ENCODE assay signal across 9 cellular contexts in genomic region chr5:93622240-93622885, GRCh38. TPM values are rescaled to one million over a fixed set of nuclear protein-coding genes. Genes with fewer than 3 reads are reported as not detected.
DNase-seq lines count a peak whose midpoint lies in the region; ATAC-seq and TF ChIP-seq lines count a peak whose summit lies in the region.
"Had no signal": no experiment of that assay in that cellular context is flagged by ENCODE, and none has a peak within 500 bp of the region (broad histone marks: within the 10 kb centered on the region; RNA-seq: fewer than 3 reads in every experiment).

No MANE protein-coding gene starts in this region.

- H3K36me3 ChIP-seq in tibial nerve: no peaks in the 10 kb centered on the region

- 37 to 41% methylated on average over 4 of the region's 4 CpGs for WGBS in tibial nerve, 2 donors

- H3K27ac ChIP-seq in tibial nerve: peak overlapping the region; percentile 34 to 97 (median 84)

- H3K36me3 Mint-ChIP-seq in activated CD4-positive, alpha-beta T cell treated with anti-CD3 and anti-CD28 coated beads, Interleukin-2, amount 10 ng/mL, durations not matched to agents 24 days and 14 days (ENCODE audit: low read depth): no peaks in the 10 kb centered on the region
- H3K36me3 Mint-ChIP-seq in activated naive CD8-positive, alpha-beta T cell treated with anti-CD3 and anti-CD28 coated beads for 36 hours: no peaks in the 10 kb centered on the region
- H3K36me3 Mint-ChIP-seq in immature natural killer cell: peaks cover 0 to 4% (median 0%) of the 10 kb centered on the region in 3 donors

- TF ChIP-seq POLR2A in tibial nerve (IDR thresholded peaks at IDR 0.05): no peak

- peaks cover 41% of the 10 kb centered on the region for H3K27me3 Mint-ChIP-seq in activated CD4-positive, alpha-beta T cell treated with anti-CD3 and anti-CD28 coated beads, Interleukin-2, amount 10 ng/mL, durations not matched to agents 24 days and 14 days
- peaks cover 10% of the 10 kb centered on the region for H3K27me3 Mint-ChIP-seq in activated naive CD8-positive, alpha-beta T cell treated with anti-CD3 and anti-CD28 coated beads for 36 hours
- H3K27me3 Mint-ChIP-seq in immature natural killer cell (ENCODE audit: low read depth in 3 of 3): peaks cover 5 to 18% (median 9%) of the 10 kb centered on the region in 3 donors

- H3K4me1 ChIP-seq in tibial nerve: peaks cover 0 to 21% (median 6%) of the 10 kb centered on the region in 4 donors

- peaks cover 15% of the 10 kb centered on the region for H3K4me1 Mint-ChIP-seq in activated CD4-positive, alpha-beta T cell treated with anti-CD3 and anti-CD28 coated beads, Interleukin-2, amount 10 ng/mL, durations not matched to agents 24 days and 14 days
- H3K4me1 Mint-ChIP-seq in activated naive CD8-positive, alpha-beta T cell treated with anti-CD3 and anti-CD28 coated beads for 36 hours: peaks cover 25% of the 10 kb centered on the region
- H3K4me1 Mint-ChIP-seq in immature natural killer cell: peaks cover 22 to 33% of the 10 kb centered on the region in 2 donors

- no peaks in the 10 kb centered on the region for H3K27me3 ChIP-seq in tibial nerve

- no peak overlapping the region for H3K27ac Mint-ChIP-seq in activated CD4-positive, alpha-beta T cell treated with anti-CD3 and anti-CD28 coated beads, Interleukin-2, amount 10 ng/mL, durations not matched to agents 24 days and 14 days
- H3K27ac Mint-ChIP-seq in activated naive CD8-positive, alpha-beta T cell treated with anti-CD3 and anti-CD28 coated beads for 36 hours: no peak overlapping the region
- peak overlapping the region; percentile 56 to 95 (median 82) for H3K27ac Mint-ChIP-seq in immature natural killer cell

- ATAC-seq in GM19328 (IDR thresholded peaks at IDR 0.05; ENCODE audit: unreplicated experiment): no peak

- H3K9me3 ChIP-seq in tibial nerve: no peaks in the 10 kb centered on the region

- intact Hi-C loops in activated CD4-positive, alpha-beta T cell treated with anti-CD3 and anti-CD28 coated beads, Interleukin-2, amount 10 ng/mL, durations not matched to agents 24 days and 14 days (cut with micrococcal nuclease): no loop called here

- H3K4me3 ChIP-seq in tibial nerve: peak overlapping the region in 2 of 4 donors; percentile 76 to 79

- peak; percentile 65 for DNase-seq in activated CD4-positive, alpha-beta T cell treated with anti-CD3 and anti-CD28 coated beads, Interleukin-2, amount 10 ng/mL, durations not matched to agents 24 days and 14 days
- no peak for DNase-seq in activated CD4-positive, alpha-beta T cell treated with anti-CD3 and anti-CD28 coated beads, Interleukin-2, amount 50 U/mL, for 48 hours
- DNase-seq in NCI-H1694 treated with DMSO at 0.1 percent for 48 hours (lab: John Stamatoyannopoulos, UW) (peak; percentile 63), immature natural killer cell (peak; percentile 70 to 81 (median 72)), tibial nerve (ENCODE audit: low spot score in 2 of 2) (no peak), COLO829 (ENCODE audit: low spot score) (no peak)
- peak; percentile 9 for DNase-seq in activated naive CD8-positive, alpha-beta T cell treated with anti-CD3 and anti-CD28 coated beads for 36 hours
- DNase-seq: DND-41 had no signal

- H3K4me3 Mint-ChIP-seq in activated CD4-positive, alpha-beta T cell treated with anti-CD3 and anti-CD28 coated beads, Interleukin-2, amount 10 ng/mL, durations not matched to agents 24 days and 14 days: peak overlapping the region; percentile 9
- no peak overlapping the region for H3K4me3 Mint-ChIP-seq in activated naive CD8-positive, alpha-beta T cell treated with anti-CD3 and anti-CD28 coated beads for 36 hours
- peak overlapping the region; percentile 65 to 84 (median 77) for H3K4me3 Mint-ChIP-seq in immature natural killer cell

- no peaks in the 10 kb centered on the region for H3K9me3 Mint-ChIP-seq in activated CD4-positive, alpha-beta T cell treated with anti-CD3 and anti-CD28 coated beads, Interleukin-2, amount 10 ng/mL, durations not matched to agents 24 days and 14 days
- H3K9me3 Mint-ChIP-seq in activated naive CD8-positive, alpha-beta T cell treated with anti-CD3 and anti-CD28 coated beads for 36 hours: no peaks in the 10 kb centered on the region
- H3K9me3 Mint-ChIP-seq in immature natural killer cell: no peaks in the 10 kb centered on the region

- TF ChIP-seq CTCF in tibial nerve (IDR thresholded peaks at IDR 0.05): no peak

- TF ChIP-seq EP300 in tibial nerve (IDR thresholded peaks at IDR 0.05): no peak

RNA-seq across cellular contexts. Expression of gene NR2F1, which starts 39.3 kb away (rescaled TPM):
- total RNA-seq in activated CD4-positive, alpha-beta T cell treated with anti-CD3 and anti-CD28 coated beads, Interleukin-2, amount 10 ng/mL, durations not matched to agents 24 days and 14 days: not detected in 2 replicates
- total RNA-seq in activated naive CD8-positive, alpha-beta T cell treated with anti-CD3 and anti-CD28 coated beads for 36 hours: not detected
- polyA plus RNA-seq in immature natural killer cell: not detected
- total RNA-seq in tibial nerve: 10 to 100 TPM; 64.9 to 81.3 (median 67.6) TPM

RNA-seq across cellular contexts. Expression of gene NR2F1-AS1, which starts 41.3 kb away (rescaled TPM):
- total RNA-seq in activated CD4-positive, alpha-beta T cell treated with anti-CD3 and anti-CD28 coated beads, Interleukin-2, amount 10 ng/mL, durations not matched to agents 24 days and 14 days: not detected in 2 replicates
- total RNA-seq in activated naive CD8-positive, alpha-beta T cell treated with anti-CD3 and anti-CD28 coated beads for 36 hours: not detected
- polyA plus RNA-seq in immature natural killer cell: not detected
- total RNA-seq in tibial nerve: 10 to 100 TPM; 13.5 to 38.4 (median 35.4) TPM

Comparison
In these comparisons a context has a peak if more than half of its experiments do, and no peak if none do; other contexts are left out.
1. DNase-seq: peak in activated CD4-positive, alpha-beta T cell treated with anti-CD3 and anti-CD28 coated beads, Interleukin-2, amount 10 ng/mL, durations not matched to agents 24 days and 14 days (single experiment), NCI-H1694 treated with DMSO at 0.1 percent for 48 hours (single experiment), activated naive CD8-positive, alpha-beta T cell treated with anti-CD3 and anti-CD28 coated beads for 36 hours (single experiment) and immature natural killer cell (3 of 3); none in activated CD4-positive, alpha-beta T cell treated with anti-CD3 and anti-CD28 coated beads, Interleukin-2, amount 50 U/mL, for 48 hours (0 of 2), tibial nerve (0 of 2) and COLO829 (single experiment).
2. H3K27ac Mint-ChIP-seq: peak in immature natural killer cell (6 of 6); none in activated CD4-positive, alpha-beta T cell treated with anti-CD3 and anti-CD28 coated beads, Interleukin-2, amount 10 ng/mL, durations not matched to agents 24 days and 14 days (single experiment) and activated naive CD8-positive, alpha-beta T cell treated with anti-CD3 and anti-CD28 coated beads for 36 hours (single experiment).
3. RNA of gene NR2F1, which starts 39.3 kb away (total RNA-seq): 64.9 to 81.3 TPM in tibial nerve; not detected in activated CD4-positive, alpha-beta T cell treated with anti-CD3 and anti-CD28 coated beads, Interleukin-2, amount 10 ng/mL, durations not matched to agents 24 days and 14 days and not detected in activated naive CD8-positive, alpha-beta T cell treated with anti-CD3 and anti-CD28 coated beads for 36 hours; every median in the first group is over 10 times any median in the second.
4. RNA of gene NR2F1-AS1, which starts 41.3 kb away (total RNA-seq): 13.5 to 38.4 TPM in tibial nerve; not detected in activated CD4-positive, alpha-beta T cell treated with anti-CD3 and anti-CD28 coated beads, Interleukin-2, amount 10 ng/mL, durations not matched to agents 24 days and 14 days and not detected in activated naive CD8-positive, alpha-beta T cell treated with anti-CD3 and anti-CD28 coated beads for 36 hours; every median in the first group is over 10 times any median in the second.